Comparison of ENCODE assay signal across 2 cellular contexts in the genomic region with DNA sequence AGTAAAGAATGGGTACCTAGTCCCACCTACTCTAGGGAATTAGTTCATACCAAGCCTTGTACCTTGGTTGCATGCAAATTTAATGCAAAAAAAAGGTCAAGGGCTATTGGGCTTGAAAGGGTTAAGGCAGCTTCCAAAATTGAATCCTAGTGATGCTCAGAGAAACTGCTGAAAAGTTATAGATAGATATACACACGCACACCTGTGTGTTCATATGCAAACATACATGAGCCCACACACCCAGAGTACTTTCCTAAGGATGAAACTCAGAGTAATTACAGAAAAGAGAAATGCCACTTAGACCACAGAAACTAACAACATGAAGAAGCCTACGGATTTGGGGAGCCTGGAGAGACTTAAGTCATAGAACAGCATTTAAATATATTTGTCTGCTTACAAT.
TF ChIP-seq lines count a peak whose summit lies in the region.

No MANE protein-coding gene starts in this region.

TF ChIP-seq in SK-N-SH, 30 proteins besides CTCF, POLR2A, EP300 and RAD21 (continued from another document):
- TF ChIP-seq, protein P1, sequence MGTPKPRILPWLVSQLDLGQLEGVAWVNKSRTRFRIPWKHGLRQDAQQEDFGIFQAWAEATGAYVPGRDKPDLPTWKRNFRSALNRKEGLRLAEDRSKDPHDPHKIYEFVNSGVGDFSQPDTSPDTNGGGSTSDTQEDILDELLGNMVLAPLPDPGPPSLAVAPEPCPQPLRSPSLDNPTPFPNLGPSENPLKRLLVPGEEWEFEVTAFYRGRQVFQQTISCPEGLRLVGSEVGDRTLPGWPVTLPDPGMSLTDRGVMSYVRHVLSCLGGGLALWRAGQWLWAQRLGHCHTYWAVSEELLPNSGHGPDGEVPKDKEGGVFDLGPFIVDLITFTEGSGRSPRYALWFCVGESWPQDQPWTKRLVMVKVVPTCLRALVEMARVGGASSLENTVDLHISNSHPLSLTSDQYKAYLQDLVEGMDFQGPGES (IDR thresholded peaks at IDR 0.05; ENCODE audit: low read depth, low read length), result no peak
- TF ChIP-seq MEF2A (IDR thresholded peaks at IDR 0.05; ENCODE audit: borderline replicate concordance, low read depth), result no peak
- no peak for TF ChIP-seq FOXM1 (IDR thresholded peaks at IDR 0.05; ENCODE audit: low read depth)
- TF ChIP-seq MXI1 (IDR thresholded peaks at IDR 0.05; ENCODE audit: low read depth, low read length), result no peak
- TF ChIP-seq REST (IDR thresholded peaks at IDR 0.05; ENCODE audit: low read depth, low read length), result no peak

TF ChIP-seq in SK-N-SH treated with all-trans-retinoic acid at 6 μM for 48 hours, 23 proteins besides CTCF, POLR2A, EP300 and RAD21 (continued from another document):
- TF ChIP-seq TSHZ2 (CRISPR knock-in tag; IDR thresholded peaks at IDR 0.05) (no peak), ZFP30 (CRISPR knock-in tag; IDR thresholded peaks at IDR 0.05) (no peak)
